In the genomic region with DNA sequence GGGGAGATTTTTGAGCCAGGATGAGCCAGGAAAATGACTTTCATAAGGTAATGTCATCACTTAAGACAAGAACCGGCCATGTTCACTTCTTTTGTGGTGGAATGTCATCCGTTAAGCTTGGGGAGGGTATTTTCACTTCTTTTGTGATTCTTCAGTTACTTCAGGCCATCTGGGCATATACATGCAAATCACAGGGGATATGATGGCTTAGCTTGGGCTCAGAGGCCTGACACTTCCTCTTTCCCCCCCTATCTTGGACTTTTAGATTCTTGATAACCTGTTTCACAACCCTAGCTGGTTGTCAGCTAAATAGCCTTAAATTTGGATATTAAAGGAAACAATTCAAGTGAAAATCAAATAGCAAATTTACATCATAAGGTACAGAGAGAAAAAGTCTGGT, we compare ENCODE assay signal across 30 cellular contexts.
"Had no signal": no experiment of that assay in that cellular context is flagged by ENCODE, and none has a peak within 500 bp of the region (broad histone marks: within the 10 kb centered on the region; RNA-seq: fewer than 3 reads in every experiment).

No MANE protein-coding gene starts in this region.

- H3K9me3 ChIP-seq: ascending aorta, colonic mucosa, gastrocnemius medialis, left lung, lower lobe of right lung, mucosa of descending colon, right atrium auricular region, suprapubic skin, tibial nerve had no signal

- H3K4me3 ChIP-seq: ascending aorta, cardiac muscle cell, colonic mucosa, dorsolateral prefrontal cortex, gastrocnemius medialis, left lung, lower lobe of right lung, mucosa of descending colon, right atrium auricular region, smooth muscle cell, suprapubic skin, tibial nerve had no signal

- H3K4me1 ChIP-seq: ascending aorta, colonic mucosa, gastrocnemius medialis, left lung, lower lobe of right lung, right atrium auricular region, suprapubic skin, tibial nerve had no signal

- H3K4me3 Mint-ChIP-seq: activated CD4-positive, alpha-beta memory T cell treated with anti-CD3 and anti-CD28 coated beads, Interleukin-2, amount 10 ng/mL, durations not matched to agents 7 days and 5 days; activated CD4-positive, alpha-beta T cell treated with anti-CD3 and anti-CD28 coated beads, Interleukin-2, amount 10 ng/mL, durations not matched to agents 24 days and 14 days; activated naive CD4-positive, alpha-beta T cell treated with anti-CD3 and anti-CD28 coated beads, Interleukin-2, amount 10 ng/mL, durations not matched to agents 7 days and 5 days; activated naive CD8-positive, alpha-beta T cell treated with anti-CD3 and anti-CD28 coated beads, Interleukin-2, amount 10 ng/mL, durations not matched to agents 7 days and 5 days; activated T-cell treated with anti-CD3 and anti-CD28 coated beads, Interleukin-2, amount 50 U/mL, for 24 hours; brain; natural killer cell treated with Interleukin-12 subunit alpha and Interleukin-12 subunit beta and Interleukin-15 and Interleukin-18, amount 100 ng/mL, for 72 hours had no signal

- ATAC-seq: gastrocnemius medialis; left lung; lower lobe of right lung; mucosa of descending colon; natural killer cell treated with Interleukin-12 subunit alpha and Interleukin-12 subunit beta and Interleukin-15 and Interleukin-18, amount 100 ng/mL, for 72 hours had no signal

- H3K9me3 Mint-ChIP-seq: activated CD4-positive, alpha-beta memory T cell treated with anti-CD3 and anti-CD28 coated beads, Interleukin-2, amount 10 ng/mL, durations not matched to agents 7 days and 5 days; activated CD4-positive, alpha-beta T cell treated with anti-CD3 and anti-CD28 coated beads, Interleukin-2, amount 10 ng/mL, durations not matched to agents 24 days and 14 days; activated naive CD4-positive, alpha-beta T cell treated with anti-CD3 and anti-CD28 coated beads, Interleukin-2, amount 10 ng/mL, durations not matched to agents 7 days and 5 days; activated naive CD8-positive, alpha-beta T cell treated with anti-CD3 and anti-CD28 coated beads, Interleukin-2, amount 10 ng/mL, durations not matched to agents 7 days and 5 days; activated T-cell treated with anti-CD3 and anti-CD28 coated beads, Interleukin-2, amount 50 U/mL, for 24 hours; brain; natural killer cell treated with Interleukin-12 subunit alpha and Interleukin-12 subunit beta and Interleukin-15 and Interleukin-18, amount 100 ng/mL, for 72 hours had no signal

- DNase-seq: activated CD4-positive, alpha-beta memory T cell treated with anti-CD3 and anti-CD28 coated beads, Interleukin-2, amount 10 ng/mL, durations not matched to agents 7 days and 5 days; activated CD4-positive, alpha-beta T cell treated with anti-CD3 and anti-CD28 coated beads, Interleukin-2, amount 10 ng/mL, durations not matched to agents 24 days and 14 days; activated CD4-positive, CD25-positive, alpha-beta regulatory T cell treated with anti-CD3 and anti-CD28 coated beads, Interleukin-2, amount 50 U/mL, for 72 hours; activated CD8-positive, alpha-beta memory T cell treated with anti-CD3 and anti-CD28 coated beads, Interleukin-2, amount 50 U/mL, for 48 hours; activated gamma-delta T cell; activated naive CD4-positive, alpha-beta T cell treated with anti-CD3 and anti-CD28 coated beads, Interleukin-2, amount 10 ng/mL, durations not matched to agents 7 days and 5 days; activated naive CD8-positive, alpha-beta T cell treated with anti-CD3 and anti-CD28 coated beads, Interleukin-2, amount 10 ng/mL, durations not matched to agents 7 days and 5 days; activated T-cell treated with anti-CD3 and anti-CD28 coated beads, Interleukin-2, amount 50 U/mL, for 24 hours; cerebellar nuclear complex; colonic mucosa; dorsolateral prefrontal cortex; effector memory CD4-positive, alpha-beta T cell; gastrocnemius medialis; glutamatergic neuron; left lung; lower lobe of right lung; mucosa of descending colon; stimulated activated CD4-positive, alpha-beta T cell treated with anti-CD3 and anti-CD28 coated beads, Interleukin-15, amount 100 ng/mL, for 24 hours; stimulated activated CD4-positive, alpha-beta T cell treated with anti-CD3 and anti-CD28 coated beads, Interleukin-2, amount 100 ng/mL, for 24 hours; stimulated activated naive CD4-positive, alpha-beta T cell; T-helper 9 cell; WERI-Rb-1 had no signal

- H3K27ac ChIP-seq: ascending aorta, cardiac muscle cell, colonic mucosa, dorsolateral prefrontal cortex, gastrocnemius medialis, left lung, lower lobe of right lung, right atrium auricular region, suprapubic skin, tibial nerve, WERI-Rb-1 had no signal

- H3K27ac Mint-ChIP-seq: activated CD4-positive, alpha-beta memory T cell treated with anti-CD3 and anti-CD28 coated beads, Interleukin-2, amount 10 ng/mL, durations not matched to agents 7 days and 5 days; activated CD4-positive, alpha-beta T cell treated with anti-CD3 and anti-CD28 coated beads, Interleukin-2, amount 10 ng/mL, durations not matched to agents 24 days and 14 days; activated naive CD4-positive, alpha-beta T cell treated with anti-CD3 and anti-CD28 coated beads, Interleukin-2, amount 10 ng/mL, durations not matched to agents 7 days and 5 days; activated naive CD8-positive, alpha-beta T cell treated with anti-CD3 and anti-CD28 coated beads, Interleukin-2, amount 10 ng/mL, durations not matched to agents 7 days and 5 days; activated T-cell treated with anti-CD3 and anti-CD28 coated beads, Interleukin-2, amount 50 U/mL, for 24 hours; brain; natural killer cell treated with Interleukin-12 subunit alpha and Interleukin-12 subunit beta and Interleukin-15 and Interleukin-18, amount 100 ng/mL, for 72 hours had no signal

- H3K36me3 Mint-ChIP-seq: activated naive CD4-positive, alpha-beta T cell treated with anti-CD3 and anti-CD28 coated beads, Interleukin-2, amount 10 ng/mL, durations not matched to agents 7 days and 5 days; activated naive CD8-positive, alpha-beta T cell treated with anti-CD3 and anti-CD28 coated beads, Interleukin-2, amount 10 ng/mL, durations not matched to agents 7 days and 5 days; brain; natural killer cell treated with Interleukin-12 subunit alpha and Interleukin-12 subunit beta and Interleukin-15 and Interleukin-18, amount 100 ng/mL, for 72 hours had no signal

- H3K27me3 Mint-ChIP-seq: activated CD4-positive, alpha-beta memory T cell treated with anti-CD3 and anti-CD28 coated beads, Interleukin-2, amount 10 ng/mL, durations not matched to agents 7 days and 5 days; activated CD4-positive, alpha-beta T cell treated with anti-CD3 and anti-CD28 coated beads, Interleukin-2, amount 10 ng/mL, durations not matched to agents 24 days and 14 days; activated naive CD4-positive, alpha-beta T cell treated with anti-CD3 and anti-CD28 coated beads, Interleukin-2, amount 10 ng/mL, durations not matched to agents 7 days and 5 days; activated naive CD8-positive, alpha-beta T cell treated with anti-CD3 and anti-CD28 coated beads, Interleukin-2, amount 10 ng/mL, durations not matched to agents 7 days and 5 days; activated T-cell treated with anti-CD3 and anti-CD28 coated beads, Interleukin-2, amount 50 U/mL, for 24 hours; brain had no signal

- H3K4me2 ChIP-seq: smooth muscle cell had no signal

- H3K36me3 ChIP-seq: ascending aorta, cardiac muscle cell, colonic mucosa, gastrocnemius medialis, left lung, lower lobe of right lung, right atrium auricular region, suprapubic skin, tibial nerve, WERI-Rb-1 had no signal

- H3K4me1 Mint-ChIP-seq: activated CD4-positive, alpha-beta memory T cell treated with anti-CD3 and anti-CD28 coated beads, Interleukin-2, amount 10 ng/mL, durations not matched to agents 7 days and 5 days; activated CD4-positive, alpha-beta T cell treated with anti-CD3 and anti-CD28 coated beads, Interleukin-2, amount 10 ng/mL, durations not matched to agents 24 days and 14 days; activated naive CD4-positive, alpha-beta T cell treated with anti-CD3 and anti-CD28 coated beads, Interleukin-2, amount 10 ng/mL, durations not matched to agents 7 days and 5 days; activated naive CD8-positive, alpha-beta T cell treated with anti-CD3 and anti-CD28 coated beads, Interleukin-2, amount 10 ng/mL, durations not matched to agents 7 days and 5 days; brain had no signal

- H3K27me3 ChIP-seq: ascending aorta, cardiac muscle cell, colonic mucosa, dorsolateral prefrontal cortex, gastrocnemius medialis, left lung, right atrium auricular region, suprapubic skin, tibial nerve had no signal
